14 cellular contexts compared by ENCODE assay signal in genomic region chrX:129553619-129554288, GRCh38. TPM values are rescaled to one million over a fixed set of nuclear protein-coding genes. Genes with fewer than 3 reads are reported as not detected.
DNase-seq lines count a peak whose midpoint lies in the region; ATAC-seq and TF ChIP-seq lines count a peak whose summit lies in the region.
"Had no signal": no experiment of that assay in that cellular context is flagged by ENCODE, and none has a peak within 500 bp of the region (broad histone marks: within the 10 kb centered on the region; RNA-seq: fewer than 3 reads in every experiment).

No MANE protein-coding gene starts in this region.

- H3K27ac Mint-ChIP-seq in memory B cell: no peak overlapping the region
- H3K27ac Mint-ChIP-seq in HFFc6: no peak overlapping the region
- H3K27ac Mint-ChIP-seq: activated naive CD8-positive, alpha-beta T cell treated with anti-CD3 and anti-CD28 coated beads, Interleukin-2, amount 50 U/mL, for 24 hours; stimulated activated naive CD8-positive, alpha-beta T cell treated with anti-CD3 and anti-CD28 coated beads, Interleukin-15, amount 100 ng/mL, for 72 hours had no signal

- no peaks in the 10 kb centered on the region for H3K27me3 Mint-ChIP-seq in memory B cell
- H3K27me3 Mint-ChIP-seq in HFFc6 (ENCODE audit: insufficient read depth): no peaks in the 10 kb centered on the region
- H3K27me3 Mint-ChIP-seq: activated naive CD8-positive, alpha-beta T cell treated with anti-CD3 and anti-CD28 coated beads, Interleukin-2, amount 50 U/mL, for 24 hours; stimulated activated naive CD8-positive, alpha-beta T cell treated with anti-CD3 and anti-CD28 coated beads, Interleukin-15, amount 100 ng/mL, for 72 hours had no signal

- H3K4me3 ChIP-seq in vagina: no peak overlapping the region

- no peak for TF ChIP-seq POLR2A in vagina (IDR thresholded peaks at IDR 0.05)

- H3K27ac ChIP-seq in vagina: no peak overlapping the region
- H3K27ac ChIP-seq: epithelial cell of prostate had no signal

- DNase-seq in memory B cell (ENCODE audit: low spot score in 2 of 2) (peak in 1 of 2 donors; percentile 4), activated T-cell treated with anti-CD3 and anti-CD28 coated beads for 4 hours (no peak), HFFc6 (no peak), iPS-NIHi7 (ENCODE audit: extremely low spot score) (no peak), vagina (ENCODE audit: extremely low spot score in 2 of 2) (no peak)
- DNase-seq: activated naive CD8-positive, alpha-beta T cell treated with anti-CD3 and anti-CD28 coated beads, Interleukin-2, amount 50 U/mL, for 24 hours; EL; left colon; NCI-H510A treated with DMSO at 0.1 percent for 48 hours; stimulated activated naive CD8-positive, alpha-beta T cell treated with anti-CD3 and anti-CD28 coated beads, Interleukin-15, amount 100 ng/mL, for 72 hours had no signal

- no peaks in the 10 kb centered on the region for H3K4me1 ChIP-seq in vagina

- H3K27me3 ChIP-seq in vagina: no peaks in the 10 kb centered on the region

- H3K36me3 ChIP-seq in vagina: no peaks in the 10 kb centered on the region

- H3K4me3 Mint-ChIP-seq in memory B cell: no peak overlapping the region
- no peak overlapping the region for H3K4me3 Mint-ChIP-seq in HFFc6
- H3K4me3 Mint-ChIP-seq: activated naive CD8-positive, alpha-beta T cell treated with anti-CD3 and anti-CD28 coated beads, Interleukin-2, amount 50 U/mL, for 24 hours; stimulated activated naive CD8-positive, alpha-beta T cell treated with anti-CD3 and anti-CD28 coated beads, Interleukin-15, amount 100 ng/mL, for 72 hours had no signal

- intact Hi-C loops in vagina (cut with DNase I): no loop called here

- ATAC-seq in GM19023 (IDR thresholded peaks at IDR 0.05; ENCODE audit: unreplicated experiment) (peak; percentile 86), HG02623 (IDR thresholded peaks at IDR 0.05; ENCODE audit: unreplicated experiment) (peak; percentile 97), HG03520 (IDR thresholded peaks at IDR 0.05; ENCODE audit: unreplicated experiment) (peak; percentile 97), memory B cell (ENCODE audit: low read depth) (peak; percentile 98)
- ATAC-seq: activated naive CD8-positive, alpha-beta T cell treated with anti-CD3 and anti-CD28 coated beads, Interleukin-2, amount 50 U/mL, for 24 hours; left colon; stimulated activated naive CD8-positive, alpha-beta T cell treated with anti-CD3 and anti-CD28 coated beads, Interleukin-15, amount 100 ng/mL, for 72 hours had no signal

- H3K9me3 Mint-ChIP-seq in memory B cell (no peaks in the 10 kb centered on the region), HFFc6 (no peaks in the 10 kb centered on the region)
- H3K9me3 Mint-ChIP-seq: activated naive CD8-positive, alpha-beta T cell treated with anti-CD3 and anti-CD28 coated beads, Interleukin-2, amount 50 U/mL, for 24 hours; stimulated activated naive CD8-positive, alpha-beta T cell treated with anti-CD3 and anti-CD28 coated beads, Interleukin-15, amount 100 ng/mL, for 72 hours had no signal

- H3K36me3 Mint-ChIP-seq in memory B cell (peaks cover 7% of the 10 kb centered on the region), HFFc6 (ENCODE audit: low read depth) (no peaks in the 10 kb centered on the region; the same call in 1 of the 2 replicates)

- H3K9me3 ChIP-seq in vagina: no peaks in the 10 kb centered on the region

- H3K4me1 Mint-ChIP-seq in memory B cell (peaks cover 7% of the 10 kb centered on the region), HFFc6 (ENCODE audit: low read depth) (no peaks in the 10 kb centered on the region)
- H3K4me1 Mint-ChIP-seq: activated naive CD8-positive, alpha-beta T cell treated with anti-CD3 and anti-CD28 coated beads, Interleukin-2, amount 50 U/mL, for 24 hours; stimulated activated naive CD8-positive, alpha-beta T cell treated with anti-CD3 and anti-CD28 coated beads, Interleukin-15, amount 100 ng/mL, for 72 hours had no signal

- TF ChIP-seq CTCF in HFFc6 (IDR thresholded peaks at IDR 0.05): no peak
- TF ChIP-seq CTCF in vagina (IDR thresholded peaks at IDR 0.05): no peak

RNA-seq across cellular contexts. Expression of gene OCRL, which starts 13.7 kb away (rescaled TPM):
- 10 to 100 TPM; 28.5 to 35.2 (median 30.5) TPM for total RNA-seq in HFFc6 (2021; fragmentation: NEBNext Ultra II Directional; extraction: Animal tissue kit (Norgen Biotek cat#: 25700))
- 14.5 TPM for total RNA-seq in vagina

RNA-seq across cellular contexts. Expression of gene SMARCA1, which starts 30.5 kb away (rescaled TPM):
- 10 to 100 TPM; 61.4 to 71.7 (median 66.2) TPM for total RNA-seq in HFFc6 (2021; fragmentation: NEBNext Ultra II Directional; extraction: Animal tissue kit (Norgen Biotek cat#: 25700))
- 26.8 TPM for total RNA-seq in vagina
